In genomic region chr10:131979336-131979735, GRCh38 we compare ENCODE assay signal across 9 cellular contexts. TPM values are rescaled to one million over a fixed set of nuclear protein-coding genes. Genes with fewer than 3 reads are reported as not detected.
DNase-seq lines count a peak whose midpoint lies in the region; ATAC-seq and TF ChIP-seq lines count a peak whose summit lies in the region.
"Had no signal": no experiment of that assay in that cellular context is flagged by ENCODE, and none has a peak within 500 bp of the region (broad histone marks: within the 10 kb centered on the region; RNA-seq: fewer than 3 reads in every experiment).

No MANE protein-coding gene starts in this region.

- no peak for ATAC-seq in activated T-cell treated with anti-CD3 and anti-CD28 coated beads, Interleukin-2, amount 50 U/mL, for 72 hours (replicated peaks in 1 of 2)
- no peak for ATAC-seq in GM18873 (IDR thresholded peaks at IDR 0.05; ENCODE audit: low FRiP score, unreplicated experiment)

- H3K27ac Mint-ChIP-seq in activated T-cell treated with anti-CD3 and anti-CD28 coated beads, Interleukin-2, amount 50 U/mL, for 72 hours = peak overlapping the region; percentile 19

- H3K27ac ChIP-seq in ascending aorta (no peak overlapping the region), liver (ENCODE audit: low read depth in 1 of 2, low read length in 2 of 2) (peak overlapping the region; percentile 68 to 88), substantia nigra (ENCODE audit: low read depth, low read length, poor library complexity, severe bottlenecking) (peak overlapping the region; percentile 14)

- peak overlapping the region; percentile 69 to 77 for H3K4me3 Mint-ChIP-seq in activated T-cell treated with anti-CD3 and anti-CD28 coated beads, Interleukin-2, amount 50 U/mL, for 72 hours

- TF ChIP-seq RAD21 in liver (IDR thresholded peaks at IDR 0.05) = no peak

- no peak for DNase-seq in activated T-cell treated with anti-CD3 and anti-CD28 coated beads, Interleukin-2, amount 50 U/mL, for 72 hours
- no peak for DNase-seq in activated T-cell treated with anti-CD3 and anti-CD28 coated beads, Interleukin-2, amount 50 U/mL, for 48 hours
- DNase-seq in ascending aorta (ENCODE audit: low spot score in 2 of 2) (no peak), substantia nigra (lab: John Stamatoyannopoulos, UW) (no peak), NCI-H2196 (lab: John Stamatoyannopoulos, UW; ENCODE audit: unreplicated experiment) (no peak), A172 (ENCODE audit: low spot score) (no peak)

- intact Hi-C loops in ascending aorta (cut with DNase I) = no loop called here

- peaks cover 57% of the 10 kb centered on the region for H3K4me1 Mint-ChIP-seq in activated T-cell treated with anti-CD3 and anti-CD28 coated beads, Interleukin-2, amount 50 U/mL, for 72 hours (ENCODE audit: low read depth)

- H3K9me3 ChIP-seq in ascending aorta = no peaks in the 10 kb centered on the region
- no peaks in the 10 kb centered on the region for H3K9me3 ChIP-seq in liver (ENCODE audit: control insufficient read depth in 4 of 4, low read length in 3 of 4)

- no peaks in the 10 kb centered on the region for H3K27me3 ChIP-seq in ascending aorta
- H3K27me3 ChIP-seq in liver (ENCODE audit: control insufficient read depth in 4 of 4, insufficient read depth in 4 of 4, low read length in 3 of 4) = no peaks in the 10 kb centered on the region

- no peaks in the 10 kb centered on the region for H3K36me3 Mint-ChIP-seq in activated T-cell treated with anti-CD3 and anti-CD28 coated beads, Interleukin-2, amount 50 U/mL, for 72 hours (ENCODE audit: insufficient read depth in 2 of 2)

- peak overlapping the region; percentile 92 to 99 for H3K4me3 ChIP-seq in ascending aorta
- H3K4me3 ChIP-seq in liver (ENCODE audit: low read depth in 1 of 3, low read length in 3 of 3) = peak overlapping the region in 1 of 3 donors; percentile 92

- no peaks in the 10 kb centered on the region for H3K36me3 ChIP-seq in ascending aorta
- no peaks in the 10 kb centered on the region for H3K36me3 ChIP-seq in liver (ENCODE audit: control insufficient read depth in 4 of 4, insufficient read depth in 3 of 4, low read depth in 1 of 4, low read length in 3 of 4)

- H3K4me1 ChIP-seq in ascending aorta = peaks cover 6 to 11% of the 10 kb centered on the region in 2 donors
- H3K4me1 ChIP-seq in liver (ENCODE audit: control insufficient read depth in 4 of 4, insufficient read depth in 4 of 4, low read length in 3 of 4) = peaks cover 6 to 38% (median 24%) of the 10 kb centered on the region in 4 donors

- 69% methylated on average over 7 of the region's 7 CpGs for WGBS in liver

- no peaks in the 10 kb centered on the region for H3K27me3 Mint-ChIP-seq in activated T-cell treated with anti-CD3 and anti-CD28 coated beads, Interleukin-2, amount 50 U/mL, for 72 hours (ENCODE audit: low read depth)

- H3K9ac ChIP-seq in liver (ENCODE audit: low read depth in 1 of 2, low read length in 2 of 2) = no peak overlapping the region

- no peaks in the 10 kb centered on the region for H3K9me3 Mint-ChIP-seq in activated T-cell treated with anti-CD3 and anti-CD28 coated beads, Interleukin-2, amount 50 U/mL, for 72 hours

- no peak for TF ChIP-seq CTCF in ascending aorta (IDR thresholded peaks at IDR 0.05)
- no peak for TF ChIP-seq CTCF in liver (IDR thresholded peaks at IDR 0.05; ENCODE audit: low read depth, low read length, missing input control)

TF ChIP-seq in liver, 16 proteins besides CTCF, POLR2A, EP300 and RAD21:
- TF ChIP-seq, protein P1, sequence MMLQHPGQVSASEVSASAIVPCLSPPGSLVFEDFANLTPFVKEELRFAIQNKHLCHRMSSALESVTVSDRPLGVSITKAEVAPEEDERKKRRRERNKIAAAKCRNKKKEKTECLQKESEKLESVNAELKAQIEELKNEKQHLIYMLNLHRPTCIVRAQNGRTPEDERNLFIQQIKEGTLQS (IDR thresholded peaks at IDR 0.05) = no peak
- no peak for TF ChIP-seq EGR1 (IDR thresholded peaks at IDR 0.05; ENCODE audit: low read depth in 2 of 2)

RNA-seq across cellular contexts. Expression of gene BNIP3, which starts 2.4 kb away (rescaled TPM):
- 10 to 100 TPM; 31.3 to 51.7 TPM for total RNA-seq in activated T-cell treated with anti-CD3 and anti-CD28 coated beads, Interleukin-2, amount 50 U/mL, for 72 hours
- total RNA-seq in ascending aorta (18.3 TPM), liver (100 to 1,000 TPM in 1 of 2 donors, 10 to 100 TPM in 1; 36.8 to 151 TPM)
- polyA plus RNA-seq in liver = 100 to 1,000 TPM in 1 of 2 donors, 10 to 100 TPM in 1; 94.4 to 133 TPM
- total RNA-seq in A172 (2014; rRNA removed; shearing (Covaris generic)) = 67.9 and 79.3 TPM in 2 replicates
- total RNA-seq: HT-29 had no signal

Comparison
In these comparisons a context has a peak if more than half of its experiments do, and no peak if none do; other contexts are left out.
1. H3K27ac ChIP-seq: peak in liver (2 of 2) and substantia nigra (single experiment); none in ascending aorta (0 of 2).